ENCODE assay signal across 1 cellular context in genomic region chr6:17857188-17857587, GRCh38.
TF ChIP-seq lines count a peak whose summit lies in the region.

No MANE protein-coding gene starts in this region.

TF ChIP-seq in K562, 482 proteins besides CTCF, POLR2A, EP300 and RAD21:
- peak; percentile 72; the same call in 1 of the 2 replicates for TF ChIP-seq CHAMP1 (IDR thresholded peaks at IDR 0.05)
- peak; percentile 65; the same call in 1 of the 2 replicates for TF ChIP-seq CC2D1A (IDR thresholded peaks at IDR 0.05)
